Comparison of ENCODE assay signal across 15 cellular contexts in the genomic region with DNA sequence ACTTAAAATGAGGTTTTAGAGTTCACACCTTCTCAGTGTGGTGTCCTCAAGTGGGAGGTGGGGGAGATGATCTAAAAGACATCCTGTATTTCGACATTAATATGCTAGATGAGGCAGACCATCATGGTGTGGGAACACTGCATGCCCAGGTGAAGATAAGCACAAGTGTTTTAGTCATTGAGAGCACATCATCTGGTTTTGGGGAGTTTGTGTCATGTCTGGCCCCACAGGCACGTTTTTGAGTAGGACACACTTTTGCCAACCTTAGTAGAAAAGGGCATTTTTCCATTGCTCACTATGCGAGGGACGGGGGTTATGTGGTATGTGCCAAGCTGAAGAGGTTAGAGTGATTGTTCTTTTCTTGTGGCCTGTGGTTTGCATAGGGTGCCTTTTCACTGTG.
A peak's percentile ranks its signal among the peaks of the same experiment; 100 is the strongest.
DNase-seq lines count a peak whose midpoint lies in the region; ATAC-seq, FAIRE-seq and TF ChIP-seq lines count a peak whose summit lies in the region.
"Had no signal": no experiment of that assay in that cellular context is flagged by ENCODE, and none has a peak within 500 bp of the region (broad histone marks: within the 10 kb centered on the region; RNA-seq: fewer than 3 reads in every experiment).

No MANE protein-coding gene starts in this region.

- no peaks in the 10 kb centered on the region for H3K9me3 ChIP-seq in pancreas
- H3K9me3 ChIP-seq: adrenal gland, prostate gland had no signal

- no peak overlapping the region for H3K27ac Mint-ChIP-seq in activated naive CD4-positive, alpha-beta T cell treated with anti-CD3 and anti-CD28 coated beads, Interleukin-2, amount 50 U/mL, for 72 hours
- H3K27ac Mint-ChIP-seq in central memory CD8-positive, alpha-beta T cell (ENCODE audit: low read depth): peak overlapping the region; percentile 36
- no peak overlapping the region for H3K27ac Mint-ChIP-seq in stimulated activated naive B cell treated with anti-CD40 and anti-IgM and Interleukin-4, amounts not matched to agents 10 μg/mL and 1 μg/mL and 100 μg/mL, for 72 hours
- H3K27ac Mint-ChIP-seq: nephron progenitor cell had no signal

- no peaks in the 10 kb centered on the region for H3K27me3 ChIP-seq in pancreas
- H3K27me3 ChIP-seq: adrenal gland had no signal

- H3K36me3 Mint-ChIP-seq in activated naive CD4-positive, alpha-beta T cell treated with anti-CD3 and anti-CD28 coated beads, Interleukin-2, amount 50 U/mL, for 72 hours: no peaks in the 10 kb centered on the region
- peaks cover 5% of the 10 kb centered on the region for H3K36me3 Mint-ChIP-seq in central memory CD8-positive, alpha-beta T cell (ENCODE audit: insufficient read depth)
- H3K36me3 Mint-ChIP-seq in stimulated activated naive B cell treated with anti-CD40 and anti-IgM and Interleukin-4, amounts not matched to agents 10 μg/mL and 1 μg/mL and 100 μg/mL, for 72 hours: peaks cover 0 to 4% of the 10 kb centered on the region in 2 donors

- intact Hi-C loops in pancreas (cut with DNase I): no loop called here

- no peak for DNase-seq in activated naive CD4-positive, alpha-beta T cell treated with anti-CD3 and anti-CD28 coated beads, Interleukin-2, amount 50 U/mL, for 72 hours (ENCODE audit: low spot score in 2 of 2)
- DNase-seq in activated naive CD4-positive, alpha-beta T cell treated with anti-CD3 and anti-CD28 coated beads, Interleukin-2, amount 50 U/mL, for 16 hours: no peak
- DNase-seq in OCI-M1 (lab: John Stamatoyannopoulos, UW): peak; percentile 33
- no peak for DNase-seq in central memory CD8-positive, alpha-beta T cell (ENCODE audit: low spot score in 2 of 2)
- no peak for DNase-seq in stimulated activated naive B cell treated with anti-CD40 and anti-IgM and Interleukin-4, amounts not matched to agents 10 μg/mL and 1 μg/mL and 100 μg/mL, for 72 hours
- no peak for DNase-seq in pancreas
- no peak for DNase-seq in HuH-7.5 (ENCODE audit: low spot score)
- DNase-seq: adrenal gland, islet precursor cell, NCI-H146, NCI-H2227 treated with DMSO at 0.1 percent for 48 hours, nephron progenitor cell, small intestine had no signal

- no peak for FAIRE-seq in pancreas (lab: Jason Lieb, UNC)
- FAIRE-seq: small intestine had no signal

- peak; percentile 84 for ATAC-seq in activated naive CD4-positive, alpha-beta T cell treated with anti-CD3 and anti-CD28 coated beads, Interleukin-2, amount 50 U/mL, for 72 hours
- ATAC-seq in central memory CD8-positive, alpha-beta T cell (replicated peaks; ENCODE audit: extremely low read depth, poor library complexity, severe bottlenecking): peak; percentile 68
- ATAC-seq in stimulated activated naive B cell treated with anti-CD40 and anti-IgM and Interleukin-4, amounts not matched to agents 10 μg/mL and 1 μg/mL and 100 μg/mL, for 72 hours (replicated peaks): peak; percentile 51 to 57
- ATAC-seq in HG03159 (IDR thresholded peaks at IDR 0.05; ENCODE audit: unreplicated experiment) (no peak), pancreas (no peak)

- H3K36me3 ChIP-seq in pancreas: no peaks in the 10 kb centered on the region
- H3K36me3 ChIP-seq: adrenal gland, prostate gland had no signal

- WGBS in pancreas, 2 donors: 92 to 94% methylated on average over 4 of the region's 4 CpGs

- TF ChIP-seq CTCF in pancreas (IDR thresholded peaks at IDR 0.05): no peak

- no peaks in the 10 kb centered on the region for H3K9me3 Mint-ChIP-seq in activated naive CD4-positive, alpha-beta T cell treated with anti-CD3 and anti-CD28 coated beads, Interleukin-2, amount 50 U/mL, for 72 hours
- H3K9me3 Mint-ChIP-seq in central memory CD8-positive, alpha-beta T cell: no peaks in the 10 kb centered on the region
- H3K9me3 Mint-ChIP-seq in stimulated activated naive B cell treated with anti-CD40 and anti-IgM and Interleukin-4, amounts not matched to agents 10 μg/mL and 1 μg/mL and 100 μg/mL, for 72 hours: no peaks in the 10 kb centered on the region
- H3K9me3 Mint-ChIP-seq: nephron progenitor cell had no signal

- no peaks in the 10 kb centered on the region for H3K4me1 ChIP-seq in pancreas
- H3K4me1 ChIP-seq: adrenal gland, prostate gland had no signal

- no peak overlapping the region for H3K27ac ChIP-seq in pancreas
- H3K27ac ChIP-seq: adrenal gland, prostate gland had no signal

- peak overlapping the region; percentile 21 for H3K4me3 Mint-ChIP-seq in central memory CD8-positive, alpha-beta T cell
- H3K4me3 Mint-ChIP-seq in stimulated activated naive B cell treated with anti-CD40 and anti-IgM and Interleukin-4, amounts not matched to agents 10 μg/mL and 1 μg/mL and 100 μg/mL, for 72 hours: no peak overlapping the region
- H3K4me3 Mint-ChIP-seq: nephron progenitor cell had no signal

- H3K4me1 Mint-ChIP-seq in central memory CD8-positive, alpha-beta T cell: peaks cover 29% of the 10 kb centered on the region
- H3K4me1 Mint-ChIP-seq in stimulated activated naive B cell treated with anti-CD40 and anti-IgM and Interleukin-4, amounts not matched to agents 10 μg/mL and 1 μg/mL and 100 μg/mL, for 72 hours: peaks cover 18 to 29% of the 10 kb centered on the region in 2 donors

- no peak overlapping the region for H3K4me3 ChIP-seq in pancreas
- H3K4me3 ChIP-seq: adrenal gland, prostate gland had no signal

- peaks cover 37% of the 10 kb centered on the region for H3K27me3 Mint-ChIP-seq in central memory CD8-positive, alpha-beta T cell
- peaks cover 17 to 51% of the 10 kb centered on the region in 2 donors for H3K27me3 Mint-ChIP-seq in stimulated activated naive B cell treated with anti-CD40 and anti-IgM and Interleukin-4, amounts not matched to agents 10 μg/mL and 1 μg/mL and 100 μg/mL, for 72 hours

Comparison
In these comparisons a context has a peak if more than half of its experiments do, and no peak if none do; other contexts are left out.
1. ATAC-seq: peak in activated naive CD4-positive, alpha-beta T cell treated with anti-CD3 and anti-CD28 coated beads, Interleukin-2, amount 50 U/mL, for 72 hours (2 of 2), central memory CD8-positive, alpha-beta T cell (single experiment) and stimulated activated naive B cell treated with anti-CD40 and anti-IgM and Interleukin-4, amounts not matched to agents 10 μg/mL and 1 μg/mL and 100 μg/mL, for 72 hours (2 of 2); none in HG03159 (single experiment) and pancreas (0 of 4).